ENCODE assay signal across 8 cellular contexts in genomic region chr7:55533729-55534080, GRCh38. TPM values are rescaled to one million over a fixed set of nuclear protein-coding genes. Genes with fewer than 3 reads are reported as not detected.
DNase-seq lines count a peak whose midpoint lies in the region; ATAC-seq and TF ChIP-seq lines count a peak whose summit lies in the region.
"Had no signal": no experiment of that assay in that cellular context is flagged by ENCODE, and none has a peak within 500 bp of the region (broad histone marks: within the 10 kb centered on the region; RNA-seq: fewer than 3 reads in every experiment).

No MANE protein-coding gene starts in this region.

- ATAC-seq in GM18502 (IDR thresholded peaks at IDR 0.05; ENCODE audit: poor library complexity, unreplicated experiment) (peak; percentile 1), HG02938 (IDR thresholded peaks at IDR 0.05; ENCODE audit: unreplicated experiment) (no peak), GM19351 (IDR thresholded peaks at IDR 0.05; ENCODE audit: unreplicated experiment) (no peak)

- intact Hi-C loops in dorsolateral prefrontal cortex (cut with DNase I) (loop anchor here (5.0 to 10.0 kb wide), 2 partner anchors 39 to 59 kb away; partner anchors contain the start of gene VOPP1 (in 1 of the 2)), prostate gland (cut with DNase I) (no loop called here)

- peak overlapping the region; percentile 75 for H3K9ac ChIP-seq in OCI-LY1 (ENCODE audit: low read length)

- no peaks in the 10 kb centered on the region for H3K9me2 ChIP-seq in OCI-LY1 (ENCODE audit: low read depth, low read length)

- H3K36me3 ChIP-seq in OCI-LY1 (ENCODE audit: insufficient read depth, low read length) (peaks cover 17% of the 10 kb centered on the region), prostate gland (no peaks in the 10 kb centered on the region)

- no peaks in the 10 kb centered on the region for H4K20me1 ChIP-seq in OCI-LY1 (ENCODE audit: insufficient read depth, low read length)

- H3K27me3 ChIP-seq in OCI-LY1 (ENCODE audit: insufficient read depth, low read length) = no peaks in the 10 kb centered on the region
- no peaks in the 10 kb centered on the region for H3K27me3 ChIP-seq in dorsolateral prefrontal cortex
- H3K27me3 ChIP-seq in prostate gland (replicated peaks; ENCODE audit: insufficient read depth) = no peaks in the 10 kb centered on the region

- DNase-seq in dorsolateral prefrontal cortex (no peak), prostate gland (ENCODE audit: low spot score) (no peak)
- DNase-seq: NCI-H446 treated with DMSO at 0.1 percent for 48 hours had no signal

- TF ChIP-seq CTCF in OCI-LY1 (IDR thresholded peaks at IDR 0.05; ENCODE audit: low read length) = no peak
- no peak for TF ChIP-seq CTCF in dorsolateral prefrontal cortex (IDR thresholded peaks at IDR 0.05 in 54 of 56, conservative IDR thresholded peaks at IDR 0.05 in 2 of 56; ENCODE audit: low read depth in 1 of 56, partially characterized antibody in 56 of 56)
- TF ChIP-seq CTCF in prostate gland (IDR thresholded peaks at IDR 0.05) = no peak

- peaks cover 53% of the 10 kb centered on the region for H3K79me2 ChIP-seq in OCI-LY1 (ENCODE audit: insufficient read depth, low read length)

- H3K4me3 ChIP-seq in OCI-LY1 (ENCODE audit: low read depth, low read length, poor library complexity, severe bottlenecking) (peak overlapping the region; percentile 40), dorsolateral prefrontal cortex (no peak overlapping the region), skin epidermis (no peak overlapping the region), prostate gland (no peak overlapping the region)

- H3K4me2 ChIP-seq in OCI-LY1 (ENCODE audit: low read length) = peak overlapping the region; percentile 72

- WGBS in prostate gland = 81% methylated on average over 2 of the region's 2 CpGs

- peak overlapping the region; percentile 100 for H3K27ac ChIP-seq in OCI-LY1 (ENCODE audit: low read depth, low read length, poor library complexity, severe bottlenecking)
- H3K27ac ChIP-seq in dorsolateral prefrontal cortex = peak overlapping the region in 49 of 59 donors; percentile 10 to 87 (median 52)
- H3K27ac ChIP-seq in skin epidermis = peak overlapping the region in 20 of 21 experiments; percentile 7 to 91 (median 70)
- H3K27ac ChIP-seq in prostate gland = no peak overlapping the region

- H2AFZ ChIP-seq in OCI-LY1 (ENCODE audit: low read length) = no peak overlapping the region

- H3K4me1 ChIP-seq in OCI-LY1 (ENCODE audit: insufficient read depth, low read length, severe bottlenecking) (peaks cover 90% of the 10 kb centered on the region), prostate gland (replicated peaks) (no peaks in the 10 kb centered on the region)

- peaks cover 23% of the 10 kb centered on the region for H3F3A ChIP-seq in OCI-LY1 (ENCODE audit: insufficient read depth, low read length)

- H3K9me3 ChIP-seq in OCI-LY1 (ENCODE audit: low read length) (no peaks in the 10 kb centered on the region), prostate gland (no peaks in the 10 kb centered on the region)

- no peak for TF ChIP-seq POLR2A in prostate gland (IDR thresholded peaks at IDR 0.05)

RNA-seq across cellular contexts. Expression of gene VOPP1, which starts 38.6 kb away (rescaled TPM):
- 10 to 100 TPM; 43.2 to 95.6 (median 64.3) TPM for total RNA-seq in dorsolateral prefrontal cortex
- 10 to 100 TPM; 29.4 to 46.6 TPM for total RNA-seq in prostate gland

Comparison
In these comparisons a context has a peak if more than half of its experiments do, and no peak if none do; other contexts are left out.
1. H3K27ac ChIP-seq: peak in OCI-LY1 (single experiment), dorsolateral prefrontal cortex (49 of 59) and skin epidermis (20 of 21); none in prostate gland (0 of 2).